Comparison of ENCODE assay signal across 1 cellular context in the genomic region with DNA sequence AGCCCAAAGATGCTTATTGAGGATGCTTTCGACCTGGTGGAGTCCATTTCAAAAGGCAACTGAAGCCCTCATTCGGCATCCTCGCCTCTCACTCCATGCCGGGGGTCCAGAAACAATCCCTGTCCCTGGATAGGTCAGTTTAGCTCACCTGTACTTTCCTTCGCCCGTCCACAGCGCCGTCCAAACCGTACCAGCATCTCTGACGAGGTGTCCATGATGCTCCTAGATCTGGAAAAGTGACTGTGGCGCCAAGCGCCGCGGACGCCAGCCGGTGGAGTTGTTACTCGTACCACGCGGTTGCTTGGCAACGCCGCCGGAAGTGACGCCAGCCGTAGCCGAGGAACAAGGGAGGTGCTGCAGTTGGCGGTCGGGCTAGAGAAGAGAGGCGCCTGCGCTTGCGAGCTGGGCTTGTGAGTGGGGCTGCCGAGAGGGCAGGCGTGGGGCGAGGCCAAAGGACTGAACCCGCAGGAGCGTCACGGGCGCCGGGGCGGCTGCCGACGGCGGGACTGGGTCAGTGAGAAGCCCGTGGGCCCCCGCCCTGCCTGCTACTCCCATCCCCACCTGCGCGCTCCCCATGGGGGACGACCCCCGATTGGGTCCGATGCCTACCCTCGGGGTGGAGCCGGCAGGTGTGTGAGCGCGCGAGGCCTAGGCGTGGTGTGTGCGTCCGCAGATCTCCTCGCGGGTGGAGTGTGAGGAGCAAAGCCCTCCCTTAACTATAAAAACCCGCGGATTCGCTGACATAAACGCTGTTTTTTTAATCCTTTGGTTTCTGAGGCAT.
TF ChIP-seq lines count a peak whose summit lies in the region.

A gene with protein sequence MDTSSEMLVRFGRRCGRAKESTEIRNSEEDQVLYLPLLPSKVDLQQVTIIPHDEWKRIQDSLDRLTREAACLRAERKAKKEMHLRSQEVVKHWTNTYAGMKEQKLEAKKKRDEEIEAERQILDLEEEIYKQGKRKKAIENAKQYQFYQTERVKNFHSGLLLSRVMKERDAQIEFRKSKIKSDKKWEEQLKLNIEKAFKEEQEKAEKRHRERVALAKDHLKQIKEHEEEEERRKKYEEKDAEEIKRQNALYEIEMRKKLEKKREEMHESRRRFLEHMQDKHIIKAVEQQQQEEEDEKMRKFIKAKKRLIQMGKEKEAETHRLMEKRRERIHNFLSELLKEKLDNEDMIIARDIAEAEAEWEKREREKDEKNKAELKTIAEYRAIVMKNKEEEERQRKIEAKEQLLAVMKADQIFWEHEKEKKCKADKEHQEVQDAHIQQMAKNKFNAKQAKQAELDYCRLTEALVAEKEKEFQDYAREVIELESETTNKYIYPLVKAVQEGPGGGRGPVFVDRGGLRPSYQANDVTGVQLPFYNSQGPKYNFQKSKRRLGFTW (minus strand): TSS at position 293 of the 781 bp plus-strand sequence. CDS start 78 bp downstream, at position 215.
A gene with protein sequence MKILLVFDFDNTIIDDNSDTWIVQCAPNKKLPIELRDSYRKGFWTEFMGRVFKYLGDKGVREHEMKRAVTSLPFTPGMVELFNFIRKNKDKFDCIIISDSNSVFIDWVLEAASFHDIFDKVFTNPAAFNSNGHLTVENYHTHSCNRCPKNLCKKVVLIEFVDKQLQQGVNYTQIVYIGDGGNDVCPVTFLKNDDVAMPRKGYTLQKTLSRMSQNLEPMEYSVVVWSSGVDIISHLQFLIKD (plus strand): TSS at position 357 of the 781 bp plus-strand sequence. CDS start 6,503 bp downstream, outside the sequence.

TF ChIP-seq in K562, 482 proteins besides CTCF, POLR2A, EP300 and RAD21 (continues in another document):
- TF ChIP-seq, protein P1, sequence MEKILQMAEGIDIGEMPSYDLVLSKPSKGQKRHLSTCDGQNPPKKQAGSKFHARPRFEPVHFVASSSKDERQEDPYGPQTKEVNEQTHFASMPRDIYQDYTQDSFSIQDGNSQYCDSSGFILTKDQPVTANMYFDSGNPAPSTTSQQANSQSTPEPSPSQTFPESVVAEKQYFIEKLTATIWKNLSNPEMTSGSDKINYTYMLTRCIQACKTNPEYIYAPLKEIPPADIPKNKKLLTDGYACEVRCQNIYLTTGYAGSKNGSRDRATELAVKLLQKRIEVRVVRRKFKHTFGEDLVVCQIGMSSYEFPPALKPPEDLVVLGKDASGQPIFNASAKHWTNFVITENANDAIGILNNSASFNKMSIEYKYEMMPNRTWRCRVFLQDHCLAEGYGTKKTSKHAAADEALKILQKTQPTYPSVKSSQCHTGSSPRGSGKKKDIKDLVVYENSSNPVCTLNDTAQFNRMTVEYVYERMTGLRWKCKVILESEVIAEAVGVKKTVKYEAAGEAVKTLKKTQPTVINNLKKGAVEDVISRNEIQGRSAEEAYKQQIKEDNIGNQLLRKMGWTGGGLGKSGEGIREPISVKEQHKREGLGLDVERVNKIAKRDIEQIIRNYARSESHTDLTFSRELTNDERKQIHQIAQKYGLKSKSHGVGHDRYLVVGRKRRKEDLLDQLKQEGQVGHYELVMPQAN (IDR thresholded peaks at IDR 0.05; ENCODE audit: borderline replicate concordance) = peak; percentile 95
- peak; percentile 76 for TF ChIP-seq MYC (IDR thresholded peaks at IDR 0.05; ENCODE audit: low read depth, low read length)
- peak; percentile 90; the same call in 1 of the 2 replicates for TF ChIP-seq MYC (CRISPR knock-in tag; IDR thresholded peaks at IDR 0.05; ENCODE audit: borderline replicate concordance, low read depth)
- no peak for TF ChIP-seq ZNF174 (CRISPR knock-in tag; IDR thresholded peaks at IDR 0.05)
- no peak for TF ChIP-seq NR3C1 (CRISPR knock-in tag; IDR thresholded peaks at IDR 0.05)
- TF ChIP-seq LCOR (CRISPR knock-in tag; IDR thresholded peaks at IDR 0.05) = peak; percentile 25; the same call in 1 of the 2 replicates
- TF ChIP-seq, protein P2, sequence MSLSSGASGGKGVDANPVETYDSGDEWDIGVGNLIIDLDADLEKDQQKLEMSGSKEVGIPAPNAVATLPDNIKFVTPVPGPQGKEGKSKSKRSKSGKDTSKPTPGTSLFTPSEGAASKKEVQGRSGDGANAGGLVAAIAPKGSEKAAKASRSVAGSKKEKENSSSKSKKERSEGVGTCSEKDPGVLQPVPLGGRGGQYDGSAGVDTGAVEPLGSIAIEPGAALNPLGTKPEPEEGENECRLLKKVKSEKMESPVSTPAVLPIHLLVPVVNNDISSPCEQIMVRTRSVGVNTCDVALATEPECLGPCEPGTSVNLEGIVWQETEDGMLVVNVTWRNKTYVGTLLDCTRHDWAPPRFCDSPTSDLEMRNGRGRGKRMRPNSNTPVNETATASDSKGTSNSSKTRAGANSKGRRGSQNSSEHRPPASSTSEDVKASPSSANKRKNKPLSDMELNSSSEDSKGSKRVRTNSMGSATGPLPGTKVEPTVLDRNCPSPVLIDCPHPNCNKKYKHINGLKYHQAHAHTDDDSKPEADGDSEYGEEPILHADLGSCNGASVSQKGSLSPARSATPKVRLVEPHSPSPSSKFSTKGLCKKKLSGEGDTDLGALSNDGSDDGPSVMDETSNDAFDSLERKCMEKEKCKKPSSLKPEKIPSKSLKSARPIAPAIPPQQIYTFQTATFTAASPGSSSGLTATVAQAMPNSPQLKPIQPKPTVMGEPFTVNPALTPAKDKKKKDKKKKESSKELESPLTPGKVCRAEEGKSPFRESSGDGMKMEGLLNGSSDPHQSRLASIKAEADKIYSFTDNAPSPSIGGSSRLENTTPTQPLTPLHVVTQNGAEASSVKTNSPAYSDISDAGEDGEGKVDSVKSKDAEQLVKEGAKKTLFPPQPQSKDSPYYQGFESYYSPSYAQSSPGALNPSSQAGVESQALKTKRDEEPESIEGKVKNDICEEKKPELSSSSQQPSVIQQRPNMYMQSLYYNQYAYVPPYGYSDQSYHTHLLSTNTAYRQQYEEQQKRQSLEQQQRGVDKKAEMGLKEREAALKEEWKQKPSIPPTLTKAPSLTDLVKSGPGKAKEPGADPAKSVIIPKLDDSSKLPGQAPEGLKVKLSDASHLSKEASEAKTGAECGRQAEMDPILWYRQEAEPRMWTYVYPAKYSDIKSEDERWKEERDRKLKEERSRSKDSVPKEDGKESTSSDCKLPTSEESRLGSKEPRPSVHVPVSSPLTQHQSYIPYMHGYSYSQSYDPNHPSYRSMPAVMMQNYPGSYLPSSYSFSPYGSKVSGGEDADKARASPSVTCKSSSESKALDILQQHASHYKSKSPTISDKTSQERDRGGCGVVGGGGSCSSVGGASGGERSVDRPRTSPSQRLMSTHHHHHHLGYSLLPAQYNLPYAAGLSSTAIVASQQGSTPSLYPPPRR (CRISPR knock-in tag; IDR thresholded peaks at IDR 0.05; ENCODE audit: borderline replicate concordance) = 0 out of 2 replicates have a peak, but pooled peaks have one; percentile 18
- peak; percentile 87 for TF ChIP-seq POLR2B (IDR thresholded peaks at IDR 0.05; ENCODE audit: low read depth, partially characterized antibody)
- TF ChIP-seq, protein P3, sequence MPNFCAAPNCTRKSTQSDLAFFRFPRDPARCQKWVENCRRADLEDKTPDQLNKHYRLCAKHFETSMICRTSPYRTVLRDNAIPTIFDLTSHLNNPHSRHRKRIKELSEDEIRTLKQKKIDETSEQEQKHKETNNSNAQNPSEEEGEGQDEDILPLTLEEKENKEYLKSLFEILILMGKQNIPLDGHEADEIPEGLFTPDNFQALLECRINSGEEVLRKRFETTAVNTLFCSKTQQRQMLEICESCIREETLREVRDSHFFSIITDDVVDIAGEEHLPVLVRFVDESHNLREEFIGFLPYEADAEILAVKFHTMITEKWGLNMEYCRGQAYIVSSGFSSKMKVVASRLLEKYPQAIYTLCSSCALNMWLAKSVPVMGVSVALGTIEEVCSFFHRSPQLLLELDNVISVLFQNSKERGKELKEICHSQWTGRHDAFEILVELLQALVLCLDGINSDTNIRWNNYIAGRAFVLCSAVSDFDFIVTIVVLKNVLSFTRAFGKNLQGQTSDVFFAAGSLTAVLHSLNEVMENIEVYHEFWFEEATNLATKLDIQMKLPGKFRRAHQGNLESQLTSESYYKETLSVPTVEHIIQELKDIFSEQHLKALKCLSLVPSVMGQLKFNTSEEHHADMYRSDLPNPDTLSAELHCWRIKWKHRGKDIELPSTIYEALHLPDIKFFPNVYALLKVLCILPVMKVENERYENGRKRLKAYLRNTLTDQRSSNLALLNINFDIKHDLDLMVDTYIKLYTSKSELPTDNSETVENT (CRISPR knock-in tag; IDR thresholded peaks at IDR 0.05) = peak; percentile 84
- TF ChIP-seq ZBTB7A (IDR thresholded peaks at IDR 0.05; ENCODE audit: borderline replicate concordance, control insufficient read depth, low read depth, low read length) = peak; percentile 96
- TF ChIP-seq TCFL5 (CRISPR knock-in tag; conservative IDR thresholded peaks at IDR 0.05) = no peak
- TF ChIP-seq, protein P4, sequence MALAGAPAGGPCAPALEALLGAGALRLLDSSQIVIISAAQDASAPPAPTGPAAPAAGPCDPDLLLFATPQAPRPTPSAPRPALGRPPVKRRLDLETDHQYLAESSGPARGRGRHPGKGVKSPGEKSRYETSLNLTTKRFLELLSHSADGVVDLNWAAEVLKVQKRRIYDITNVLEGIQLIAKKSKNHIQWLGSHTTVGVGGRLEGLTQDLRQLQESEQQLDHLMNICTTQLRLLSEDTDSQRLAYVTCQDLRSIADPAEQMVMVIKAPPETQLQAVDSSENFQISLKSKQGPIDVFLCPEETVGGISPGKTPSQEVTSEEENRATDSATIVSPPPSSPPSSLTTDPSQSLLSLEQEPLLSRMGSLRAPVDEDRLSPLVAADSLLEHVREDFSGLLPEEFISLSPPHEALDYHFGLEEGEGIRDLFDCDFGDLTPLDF (CRISPR knock-in tag; IDR thresholded peaks at IDR 0.05) = peak; percentile 83
- no peak for TF ChIP-seq SETDB1 (IDR thresholded peaks at IDR 0.05; ENCODE audit: low read length)
- no peak for TF ChIP-seq IRF2 (CRISPR knock-in tag; IDR thresholded peaks at IDR 0.05)
- TF ChIP-seq, protein P5, sequence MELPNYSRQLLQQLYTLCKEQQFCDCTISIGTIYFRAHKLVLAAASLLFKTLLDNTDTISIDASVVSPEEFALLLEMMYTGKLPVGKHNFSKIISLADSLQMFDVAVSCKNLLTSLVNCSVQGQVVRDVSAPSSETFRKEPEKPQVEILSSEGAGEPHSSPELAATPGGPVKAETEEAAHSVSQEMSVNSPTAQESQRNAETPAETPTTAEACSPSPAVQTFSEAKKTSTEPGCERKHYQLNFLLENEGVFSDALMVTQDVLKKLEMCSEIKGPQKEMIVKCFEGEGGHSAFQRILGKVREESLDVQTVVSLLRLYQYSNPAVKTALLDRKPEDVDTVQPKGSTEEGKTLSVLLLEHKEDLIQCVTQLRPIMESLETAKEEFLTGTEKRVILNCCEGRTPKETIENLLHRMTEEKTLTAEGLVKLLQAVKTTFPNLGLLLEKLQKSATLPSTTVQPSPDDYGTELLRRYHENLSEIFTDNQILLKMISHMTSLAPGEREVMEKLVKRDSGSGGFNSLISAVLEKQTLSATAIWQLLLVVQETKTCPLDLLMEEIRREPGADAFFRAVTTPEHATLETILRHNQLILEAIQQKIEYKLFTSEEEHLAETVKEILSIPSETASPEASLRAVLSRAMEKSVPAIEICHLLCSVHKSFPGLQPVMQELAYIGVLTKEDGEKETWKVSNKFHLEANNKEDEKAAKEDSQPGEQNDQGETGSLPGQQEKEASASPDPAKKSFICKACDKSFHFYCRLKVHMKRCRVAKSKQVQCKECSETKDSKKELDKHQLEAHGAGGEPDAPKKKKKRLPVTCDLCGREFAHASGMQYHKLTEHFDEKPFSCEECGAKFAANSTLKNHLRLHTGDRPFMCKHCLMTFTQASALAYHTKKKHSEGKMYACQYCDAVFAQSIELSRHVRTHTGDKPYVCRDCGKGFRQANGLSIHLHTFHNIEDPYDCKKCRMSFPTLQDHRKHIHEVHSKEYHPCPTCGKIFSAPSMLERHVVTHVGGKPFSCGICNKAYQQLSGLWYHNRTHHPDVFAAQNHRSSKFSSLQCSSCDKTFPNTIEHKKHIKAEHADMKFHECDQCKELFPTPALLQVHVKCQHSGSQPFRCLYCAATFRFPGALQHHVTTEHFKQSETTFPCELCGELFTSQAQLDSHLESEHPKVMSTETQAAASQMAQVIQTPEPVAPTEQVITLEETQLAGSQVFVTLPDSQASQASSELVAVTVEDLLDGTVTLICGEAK (IDR thresholded peaks at IDR 0.05) = peak; percentile 92
- TF ChIP-seq, protein P5 (CRISPR knock-in tag; IDR thresholded peaks at IDR 0.05) = no peak
- 0 out of 2 replicates have a peak, but pooled peaks have one; percentile 20 for TF ChIP-seq TCF3 (CRISPR knock-in tag; IDR thresholded peaks at IDR 0.05)
- TF ChIP-seq PHF8 (IDR thresholded peaks at IDR 0.05; ENCODE audit: borderline replicate concordance, low read length) = peak; percentile 97
- TF ChIP-seq ZNF253 (CRISPR knock-in tag; conservative IDR thresholded peaks at IDR 0.05) = no peak
